14 cellular contexts compared by ENCODE assay signal in the genomic region with DNA sequence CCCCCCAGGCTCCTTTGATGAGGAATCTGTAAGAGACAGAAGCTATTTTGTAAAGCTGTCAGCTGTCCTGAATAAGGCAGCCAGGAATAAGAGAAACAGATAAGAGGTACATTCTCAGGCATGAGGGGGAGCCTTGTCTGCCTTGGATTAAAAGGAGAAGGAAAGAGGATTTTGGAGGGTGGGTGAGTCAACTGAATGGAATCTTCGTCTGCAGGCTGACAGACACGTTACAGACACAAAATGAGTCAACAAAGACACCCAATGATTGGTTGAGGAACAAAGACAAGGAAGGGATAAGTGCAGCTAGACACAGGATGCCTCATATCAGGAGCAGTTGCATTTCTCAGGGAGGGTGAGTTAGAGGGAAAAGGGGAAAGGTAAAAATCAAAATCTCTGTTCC.
DNase-seq lines count a peak whose midpoint lies in the region; ATAC-seq and TF ChIP-seq lines count a peak whose summit lies in the region.
"Had no signal": no experiment of that assay in that cellular context is flagged by ENCODE, and none has a peak within 500 bp of the region (broad histone marks: within the 10 kb centered on the region; RNA-seq: fewer than 3 reads in every experiment).

No MANE protein-coding gene starts in this region.

- peaks cover 5% of the 10 kb centered on the region for H3F3A ChIP-seq in smooth muscle cell (ENCODE audit: low read depth)

- H3K27ac ChIP-seq in smooth muscle cell (ENCODE audit: low read depth) = peak overlapping the region; percentile 91
- no peak overlapping the region for H3K27ac ChIP-seq in effector memory CD4-positive, alpha-beta T cell (ENCODE audit: insufficient read depth, low read length, poor library complexity, severe bottlenecking)
- H3K27ac ChIP-seq: A549, thyroid gland had no signal

- H3K9me3 ChIP-seq in NT2/D1 (ENCODE audit: insufficient read depth, low read length) (no peaks in the 10 kb centered on the region), smooth muscle cell (replicated peaks; ENCODE audit: low read depth) (no peaks in the 10 kb centered on the region)
- H3K9me3 ChIP-seq in effector memory CD4-positive, alpha-beta T cell (ENCODE audit: control insufficient read depth, low read length) = no peaks in the 10 kb centered on the region
- H3K9me3 ChIP-seq: A549, mucosa of descending colon, thyroid gland had no signal

- H3K27me3 ChIP-seq in NT2/D1 (ENCODE audit: insufficient read depth, insufficient read length) (no peaks in the 10 kb centered on the region), smooth muscle cell (ENCODE audit: low read depth) (no peaks in the 10 kb centered on the region)
- no peaks in the 10 kb centered on the region for H3K27me3 ChIP-seq in effector memory CD4-positive, alpha-beta T cell (replicated peaks; ENCODE audit: control insufficient read depth, insufficient read depth, low read length, poor library complexity, severe bottlenecking)
- H3K27me3 ChIP-seq: thyroid gland had no signal

- ATAC-seq in esophagus mucosa (peak; percentile 70), GM21786 (IDR thresholded peaks at IDR 0.05; ENCODE audit: unreplicated experiment) (no peak), HG03280 (IDR thresholded peaks at IDR 0.05; ENCODE audit: unreplicated experiment) (no peak)
- ATAC-seq: mucosa of descending colon had no signal

- H3K4me2 ChIP-seq in smooth muscle cell = peak overlapping the region; percentile 60
- H3K4me2 ChIP-seq: A549 had no signal

- H4K20me1 ChIP-seq in smooth muscle cell (ENCODE audit: low read depth) = no peaks in the 10 kb centered on the region

- no peak for TF ChIP-seq CTCF in smooth muscle cell (IDR thresholded peaks at IDR 0.05; ENCODE audit: borderline replicate concordance, insufficient read depth, poor library complexity, severe bottlenecking)

- H3K9ac ChIP-seq in NT2/D1 (ENCODE audit: insufficient read length, low read depth) = no peak overlapping the region
- H3K9ac ChIP-seq in smooth muscle cell (ENCODE audit: low read depth) = peak overlapping the region; percentile 48

- peak; percentile 21 for DNase-seq in NCI-H446 treated with DMSO at 0.1 percent for 48 hours (lab: John Stamatoyannopoulos, UW)
- DNase-seq in NCI-H446 (lab: John Stamatoyannopoulos, UW) = no peak
- peak; percentile 86 for DNase-seq in NT2/D1 (ENCODE audit: low read depth, low spot score)
- DNase-seq in smooth muscle cell (lab: John Stamatoyannopoulos, UW; ENCODE audit: unreplicated experiment) = no peak
- no peak for DNase-seq in effector memory CD4-positive, alpha-beta T cell
- DNase-seq: activated CD4-positive, alpha-beta T cell treated with anti-CD3 and anti-CD28 coated beads, Interleukin-2, amount 50 U/mL, for 1 hour; amygdala; mucosa of descending colon; NCI-H2171; thyroid gland had no signal

- 2% methylated on average over 2 of the region's 2 CpGs for WGBS in smooth muscle cell (ENCODE audit: low lambda C conversion rate)

- H2AFZ ChIP-seq in smooth muscle cell (ENCODE audit: low read depth) = no peak overlapping the region

- H3K36me3 ChIP-seq in NT2/D1 (ENCODE audit: insufficient read depth, insufficient read length, low read length) (no peaks in the 10 kb centered on the region), smooth muscle cell (ENCODE audit: low read depth) (no peaks in the 10 kb centered on the region)
- no peaks in the 10 kb centered on the region for H3K36me3 ChIP-seq in effector memory CD4-positive, alpha-beta T cell (ENCODE audit: control insufficient read depth, insufficient read depth, low read length)
- H3K36me3 ChIP-seq: thyroid gland had no signal

- no peaks in the 10 kb centered on the region for H3K79me2 ChIP-seq in smooth muscle cell (ENCODE audit: low read depth)

- H3K4me3 ChIP-seq in NT2/D1 (ENCODE audit: insufficient read length, low read depth) (no peak overlapping the region), smooth muscle cell (no peak overlapping the region)
- H3K4me3 ChIP-seq in effector memory CD4-positive, alpha-beta T cell (ENCODE audit: insufficient read depth, low read depth, low read length, poor library complexity, severe bottlenecking) = no peak overlapping the region
- H3K4me3 ChIP-seq: A549, mucosa of descending colon, thyroid gland had no signal

- H3K4me1 ChIP-seq in NT2/D1 (ENCODE audit: insufficient read depth, insufficient read length) (no peaks in the 10 kb centered on the region), smooth muscle cell (ENCODE audit: low read depth) (peaks cover 44% of the 10 kb centered on the region)
- no peaks in the 10 kb centered on the region for H3K4me1 ChIP-seq in effector memory CD4-positive, alpha-beta T cell (ENCODE audit: control insufficient read depth, insufficient read depth, low read length, poor library complexity, severe bottlenecking)
- H3K4me1 ChIP-seq: A549, thyroid gland had no signal

Comparison
In these comparisons a context has a peak if more than half of its experiments do, and no peak if none do; other contexts are left out.
1. DNase-seq: peak in NCI-H446 treated with DMSO at 0.1 percent for 48 hours (single experiment) and NT2/D1 (single experiment); none in NCI-H446 (0 of 2), smooth muscle cell (single experiment) and effector memory CD4-positive, alpha-beta T cell (0 of 3).